ENCODE assay signal across 10 cellular contexts in the genomic region with DNA sequence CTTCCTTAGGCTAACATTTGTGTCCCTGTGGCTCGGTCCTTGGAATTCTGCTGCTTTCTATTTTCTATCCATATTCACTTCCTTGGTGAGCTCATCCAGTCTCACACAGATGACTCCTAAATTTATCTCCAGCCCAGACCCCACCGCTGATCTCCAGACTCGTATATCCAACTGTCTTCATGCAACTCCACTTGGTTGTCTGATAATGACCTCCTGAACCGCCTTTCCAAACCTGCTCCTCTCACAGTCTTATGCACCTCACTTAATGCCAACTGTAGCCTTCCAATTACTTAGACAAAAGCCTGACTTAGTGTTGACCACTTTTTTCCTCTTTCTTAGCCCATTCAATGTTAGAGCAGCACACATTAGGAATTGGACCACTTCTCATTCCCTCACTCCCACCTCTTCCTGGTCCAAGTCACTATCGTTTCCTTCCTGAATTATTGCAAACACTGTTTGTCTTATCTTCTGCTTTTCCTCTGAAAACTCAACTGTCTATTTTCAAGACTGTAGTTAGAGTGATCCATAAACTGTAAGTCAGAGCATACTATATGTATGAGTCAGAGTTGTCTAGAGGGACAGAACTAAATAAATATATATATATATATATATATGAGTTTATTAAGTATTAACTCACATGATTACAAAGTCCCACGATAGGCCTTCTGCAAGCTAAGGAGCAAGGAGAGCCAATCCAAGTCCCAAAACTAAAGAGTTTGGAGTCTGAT.
"Had no signal": no experiment of that assay in that cellular context is flagged by ENCODE, and none has a peak within 500 bp of the region (broad histone marks: within the 10 kb centered on the region; RNA-seq: fewer than 3 reads in every experiment).

No MANE protein-coding gene starts in this region.

- H3K36me3 ChIP-seq: pancreas, tibial artery, uterus had no signal

- H3K4me1 ChIP-seq: pancreas, uterus had no signal

- H3K9me3 Mint-ChIP-seq: activated CD4-positive, alpha-beta memory T cell treated with anti-CD3 and anti-CD28 coated beads, Interleukin-2, amount 10 ng/mL, durations not matched to agents 7 days and 5 days; endodermal cell had no signal

- H3K27ac Mint-ChIP-seq: activated CD4-positive, alpha-beta memory T cell treated with anti-CD3 and anti-CD28 coated beads, Interleukin-2, amount 10 ng/mL, durations not matched to agents 7 days and 5 days; activated T-cell treated with anti-CD3 and anti-CD28 coated beads, Interleukin-2, amount 50 U/mL, for 72 hours; endodermal cell had no signal

- H3K4me1 Mint-ChIP-seq: activated CD4-positive, alpha-beta memory T cell treated with anti-CD3 and anti-CD28 coated beads, Interleukin-2, amount 10 ng/mL, durations not matched to agents 7 days and 5 days had no signal

- H3K4me3 Mint-ChIP-seq: activated CD4-positive, alpha-beta memory T cell treated with anti-CD3 and anti-CD28 coated beads, Interleukin-2, amount 10 ng/mL, durations not matched to agents 7 days and 5 days; activated T-cell treated with anti-CD3 and anti-CD28 coated beads, Interleukin-2, amount 50 U/mL, for 72 hours; endodermal cell had no signal

- DNase-seq: activated CD4-positive, alpha-beta memory T cell treated with anti-CD3 and anti-CD28 coated beads, Interleukin-2, amount 10 ng/mL, durations not matched to agents 7 days and 5 days; activated CD8-positive, alpha-beta memory T cell treated with anti-CD3 and anti-CD28 coated beads, Interleukin-2, amount 50 U/mL, for 4 hours; activated T-cell treated with anti-CD3 and anti-CD28 coated beads, Interleukin-2, amount 50 U/mL, for 72 hours; endodermal cell; pancreas; T-helper 9 cell; tibial artery; uterus had no signal

- H3K4me3 ChIP-seq: pancreas, tibial artery, uterus had no signal

- H3K27me3 ChIP-seq: pancreas, tibial artery, uterus had no signal

- FAIRE-seq: pancreas had no signal

- H3K27me3 Mint-ChIP-seq: activated CD4-positive, alpha-beta memory T cell treated with anti-CD3 and anti-CD28 coated beads, Interleukin-2, amount 10 ng/mL, durations not matched to agents 7 days and 5 days had no signal

- H3K9me3 ChIP-seq: pancreas, tibial artery, uterus had no signal

- H3K27ac ChIP-seq: pancreas, tibial artery, uterus had no signal

- ATAC-seq: activated T-cell treated with anti-CD3 and anti-CD28 coated beads, Interleukin-2, amount 50 U/mL, for 72 hours; esophagus mucosa; left lobe of liver; pancreas had no signal
